ENCODE assay signal across 2 cellular contexts in genomic region chr16:23104032-23104955, GRCh38.
TF ChIP-seq lines count a peak whose summit lies in the region.

No MANE protein-coding gene starts in this region.

TF ChIP-seq in WTC11, 78 proteins besides CTCF, POLR2A, EP300 and RAD21:
- TF ChIP-seq ERG (CRISPR knock-in tag; IDR thresholded peaks at IDR 0.05) (no peak), GABPB1 (CRISPR knock-in tag; IDR thresholded peaks at IDR 0.05) (peak; percentile 68; the same call in 1 of the 2 replicates)

TF ChIP-seq in GM12891, 5 proteins besides CTCF, POLR2A, EP300 and RAD21 (continued from another document):
- TF ChIP-seq POLR2AphosphoS5 (IDR thresholded peaks at IDR 0.05; ENCODE audit: low read depth, low read length) (no peak), TAF1 (IDR thresholded peaks at IDR 0.05; ENCODE audit: low read depth, low read length) (no peak), PAX5 (IDR thresholded peaks at IDR 0.05; ENCODE audit: insufficient read depth, low read length, severe bottlenecking) (no peak), SPI1 (IDR thresholded peaks at IDR 0.05; ENCODE audit: low read depth, low read length) (no peak)
TF ChIP-seq in GM12891: peak in this region for 0.
